In genomic region chr11:18012906-18013781, GRCh38 we compare ENCODE assay signal across 8 cellular contexts. TPM values are rescaled to one million over a fixed set of nuclear protein-coding genes. Genes with fewer than 3 reads are reported as not detected.
DNase-seq lines count a peak whose midpoint lies in the region; ATAC-seq, FAIRE-seq and TF ChIP-seq lines count a peak whose summit lies in the region.

TSS of gene SERGEF (minus strand) at chr11:18013047. CDS start at chr11:18013010, 37 bp downstream.

- no peak for FAIRE-seq in H54 (lab: Jason Lieb, UNC)

- ATAC-seq in activated T-helper 17 cell treated with anti-CD3 and anti-CD28 coated beads, Interleukin-2, amount 50 U/mL, for 72 hours (replicated peaks) = peak; percentile 93
- peak; percentile 93 for ATAC-seq in stimulated activated naive CD8-positive, alpha-beta T cell treated with anti-CD3 and anti-CD28 coated beads, Interleukin-15, amount 100 ng/mL, for 72 hours

- no peaks in the 10 kb centered on the region for H3K27me3 Mint-ChIP-seq in activated T-helper 17 cell treated with anti-CD3 and anti-CD28 coated beads, Interleukin-2, amount 50 U/mL, for 72 hours
- peaks cover 43% of the 10 kb centered on the region for H3K27me3 Mint-ChIP-seq in nephron progenitor cell (ENCODE audit: low read depth, poor library complexity)
- no peaks in the 10 kb centered on the region for H3K27me3 Mint-ChIP-seq in stimulated activated naive CD8-positive, alpha-beta T cell treated with anti-CD3 and anti-CD28 coated beads, Interleukin-15, amount 100 ng/mL, for 72 hours

- H3K27ac Mint-ChIP-seq in activated T-helper 17 cell treated with anti-CD3 and anti-CD28 coated beads, Interleukin-2, amount 50 U/mL, for 72 hours = peak within 1 kb of the TSS; percentile 91
- peak within 1 kb of the TSS; percentile 24 for H3K27ac Mint-ChIP-seq in nephron progenitor cell
- peak within 1 kb of the TSS; percentile 93 to 95 for H3K27ac Mint-ChIP-seq in stimulated activated naive CD8-positive, alpha-beta T cell treated with anti-CD3 and anti-CD28 coated beads, Interleukin-15, amount 100 ng/mL, for 72 hours

- peak within 1 kb of the TSS; percentile 85 for H3K4me3 Mint-ChIP-seq in activated T-helper 17 cell treated with anti-CD3 and anti-CD28 coated beads, Interleukin-2, amount 50 U/mL, for 72 hours
- peak within 1 kb of the TSS; percentile 94 for H3K4me3 Mint-ChIP-seq in nephron progenitor cell
- H3K4me3 Mint-ChIP-seq in stimulated activated naive CD8-positive, alpha-beta T cell treated with anti-CD3 and anti-CD28 coated beads, Interleukin-15, amount 100 ng/mL, for 72 hours = peak within 1 kb of the TSS; percentile 94 to 98

- H3K4me3 ChIP-seq in fibroblast of pulmonary artery (replicated peaks; ENCODE audit: low read depth, low read length) = peak within 1 kb of the TSS; percentile 85

- CTCF ChIA-PET in RWPE1 (lab: Yijun Ruan, JAX) = interaction anchor here (0.7 to 1.0 kb wide), 2 partner anchors 9 to 1962 kb away, joined by 3 read pairs; no protein-coding TSS in a partner anchor

- TF ChIP-seq POLR2A in H54 (IDR thresholded peaks at IDR 0.05; ENCODE audit: low read depth, low read length) = peak; percentile 66

- no peak for TF ChIP-seq CTCF in RWPE1 (conservative IDR thresholded peaks at IDR 0.05; ENCODE audit: low read depth)
- TF ChIP-seq CTCF in fibroblast of pulmonary artery (IDR thresholded peaks at IDR 0.05; ENCODE audit: low read length, missing control alignments) = no peak
- TF ChIP-seq CTCF in nephron progenitor cell (IDR thresholded peaks at IDR 0.05) = no peak

- peak within 1 kb of the TSS; percentile 73 for H3K27ac ChIP-seq in RWPE1

- peaks cover 18% of the 10 kb centered on the region for H3K36me3 Mint-ChIP-seq in activated T-helper 17 cell treated with anti-CD3 and anti-CD28 coated beads, Interleukin-2, amount 50 U/mL, for 72 hours (ENCODE audit: low read depth)
- H3K36me3 Mint-ChIP-seq in nephron progenitor cell (ENCODE audit: low read depth) = no peaks in the 10 kb centered on the region

- peaks cover 36% of the 10 kb centered on the region for H3K4me1 Mint-ChIP-seq in activated T-helper 17 cell treated with anti-CD3 and anti-CD28 coated beads, Interleukin-2, amount 50 U/mL, for 72 hours
- H3K4me1 Mint-ChIP-seq in nephron progenitor cell = peaks cover 28% of the 10 kb centered on the region
- peaks cover 47% of the 10 kb centered on the region for H3K4me1 Mint-ChIP-seq in stimulated activated naive CD8-positive, alpha-beta T cell treated with anti-CD3 and anti-CD28 coated beads, Interleukin-15, amount 100 ng/mL, for 72 hours

- DNase-seq in EL (peak; percentile 92), H54 (ENCODE audit: insufficient read length, low spot score) (peak; percentile 95), LoVo (ENCODE audit: low spot score) (peak; percentile 95), RWPE1 (ENCODE audit: low spot score) (peak; percentile 85), fibroblast of pulmonary artery (ENCODE audit: low read depth) (peak; percentile 84), nephron progenitor cell (peak; percentile 95)
- peak; percentile 94 to 95 for DNase-seq in stimulated activated naive CD8-positive, alpha-beta T cell treated with anti-CD3 and anti-CD28 coated beads, Interleukin-15, amount 100 ng/mL, for 72 hours

- POLR2A ChIA-PET in RWPE1 (lab: Yijun Ruan, JAX; ENCODE audit: low non-redundant PET) = interaction anchor here (0.5 kb wide), 1 partner anchor 1276 kb away, joined by 3 read pairs; no protein-coding TSS in a partner anchor

- no peaks in the 10 kb centered on the region for H3K9me3 Mint-ChIP-seq in activated T-helper 17 cell treated with anti-CD3 and anti-CD28 coated beads, Interleukin-2, amount 50 U/mL, for 72 hours
- no peaks in the 10 kb centered on the region for H3K9me3 Mint-ChIP-seq in nephron progenitor cell
- H3K9me3 Mint-ChIP-seq in stimulated activated naive CD8-positive, alpha-beta T cell treated with anti-CD3 and anti-CD28 coated beads, Interleukin-15, amount 100 ng/mL, for 72 hours = no peaks in the 10 kb centered on the region

RNA-seq across cellular contexts. Expression of gene SERGEF, which starts in this region (rescaled TPM):
- total RNA-seq in activated T-helper 17 cell treated with anti-CD3 and anti-CD28 coated beads, Interleukin-2, amount 50 U/mL, for 72 hours = 10 to 100 TPM; 47.9 to 76.0 TPM

Comparison
In these comparisons a context has a peak if more than half of its experiments do, and no peak if none do; other contexts are left out.
1. Peak in every context shown above with its lines: DNase-seq, ATAC-seq, H3K4me3 ChIP-seq and H3K27ac ChIP-seq.
2. H3K27ac Mint-ChIP-seq: peak in every context shown above with its lines; median percentile 94 in stimulated activated naive CD8-positive, alpha-beta T cell treated with anti-CD3 and anti-CD28 coated beads, Interleukin-15, amount 100 ng/mL, for 72 hours; 91 in activated T-helper 17 cell treated with anti-CD3 and anti-CD28 coated beads, Interleukin-2, amount 50 U/mL, for 72 hours; 24 in nephron progenitor cell.